8 cellular contexts compared by ENCODE assay signal in genomic region chr9:132240860-132241482, GRCh38.
DNase-seq lines count a peak whose midpoint lies in the region; ATAC-seq and TF ChIP-seq lines count a peak whose summit lies in the region.

No MANE protein-coding gene starts in this region.

- no peaks in the 10 kb centered on the region for H3K36me3 Mint-ChIP-seq in activated T-cell treated with anti-CD3 and anti-CD28 coated beads, Interleukin-2, amount 50 U/mL, for 4 hours (ENCODE audit: insufficient read depth)

- H3K9me3 ChIP-seq in esophagus muscularis mucosa: no peaks in the 10 kb centered on the region
- H3K9me3 ChIP-seq in mucosa of stomach (ENCODE audit: control insufficient read depth, low read length): no peaks in the 10 kb centered on the region

- no peaks in the 10 kb centered on the region for H3K79me2 ChIP-seq in KMS-11 (ENCODE audit: insufficient read depth, low read depth)

- TF ChIP-seq POLR2A in esophagus muscularis mucosa (IDR thresholded peaks at IDR 0.05; ENCODE audit: low read depth): no peak

- H3K27me3 ChIP-seq in KMS-11 (ENCODE audit: insufficient read depth, low read depth): peaks cover 59% of the 10 kb centered on the region
- H3K27me3 ChIP-seq in esophagus muscularis mucosa: peaks cover 0 to 21% (median 4%) of the 10 kb centered on the region in 4 donors
- peaks cover 40% of the 10 kb centered on the region for H3K27me3 ChIP-seq in mucosa of stomach (ENCODE audit: control insufficient read depth, insufficient read depth, low read length)

- H3K27ac ChIP-seq in KMS-11: no peak overlapping the region
- H3K27ac ChIP-seq in esophagus muscularis mucosa (replicated peaks in 1 of 4): peak overlapping the region; percentile 40 to 67 (median 56)

- H3K9me3 Mint-ChIP-seq in activated T-cell treated with anti-CD3 and anti-CD28 coated beads, Interleukin-2, amount 50 U/mL, for 4 hours: no peaks in the 10 kb centered on the region

- H2AFZ ChIP-seq in KMS-11 (ENCODE audit: low read depth): peak overlapping the region; percentile 95

- H3K36me3 ChIP-seq in KMS-11 (ENCODE audit: insufficient read depth) (no peaks in the 10 kb centered on the region), esophagus muscularis mucosa (no peaks in the 10 kb centered on the region), mucosa of stomach (ENCODE audit: control insufficient read depth, insufficient read depth, low read length) (no peaks in the 10 kb centered on the region)

- H3K4me3 ChIP-seq in KMS-11 (IDR thresholded peaks at IDR 0.05; ENCODE audit: insufficient read depth, low read depth, low read length): no peak overlapping the region
- peak overlapping the region; percentile 70 to 81 (median 76) for H3K4me3 ChIP-seq in esophagus muscularis mucosa
- peak overlapping the region; percentile 22 for H3K4me3 ChIP-seq in mucosa of stomach (ENCODE audit: low read length)

- H3K27me3 Mint-ChIP-seq in activated T-cell treated with anti-CD3 and anti-CD28 coated beads, Interleukin-2, amount 50 U/mL, for 4 hours (ENCODE audit: low read depth): peaks cover 6% of the 10 kb centered on the region

- TF ChIP-seq EP300 in esophagus muscularis mucosa (IDR thresholded peaks at IDR 0.05): no peak

- DNase-seq in D341Med (ENCODE audit: low spot score): peak; percentile 98
- DNase-seq in activated T-cell treated with anti-CD3 and anti-CD28 coated beads, Interleukin-2, amount 50 U/mL, for 4 hours: peak; percentile 100
- peak; percentile 100 for DNase-seq in esophagus muscularis mucosa (ENCODE audit: extremely low spot score)
- peak; percentile 98 for DNase-seq in stimulated activated CD8-positive, alpha-beta memory T cell treated with anti-CD3 and anti-CD28 coated beads, Interleukin-4, amount 100 ng/mL, for 24 hours (ENCODE audit: low read depth)

- H3K4me1 ChIP-seq in KMS-11 (ENCODE audit: low read depth, poor library complexity, severe bottlenecking): no peaks in the 10 kb centered on the region
- peaks cover 20 to 47% (median 42%) of the 10 kb centered on the region in 4 donors for H3K4me1 ChIP-seq in esophagus muscularis mucosa
- peaks cover 7% of the 10 kb centered on the region for H3K4me1 ChIP-seq in mucosa of stomach (ENCODE audit: control insufficient read depth, insufficient read depth, low read length)

- H3K9ac ChIP-seq in KMS-11 (peak overlapping the region; percentile 11; the same call in 1 of the 2 replicates), mucosa of stomach (ENCODE audit: low read length) (peak overlapping the region; percentile 13)

- H3K4me1 Mint-ChIP-seq in activated T-cell treated with anti-CD3 and anti-CD28 coated beads, Interleukin-2, amount 50 U/mL, for 4 hours (ENCODE audit: low read depth): peaks cover 8% of the 10 kb centered on the region

- peak; percentile 76 for ATAC-seq in GM21619 (IDR thresholded peaks at IDR 0.05; ENCODE audit: unreplicated experiment)
- peak; percentile 87 to 88 for ATAC-seq in activated T-cell treated with anti-CD3 and anti-CD28 coated beads, Interleukin-2, amount 50 U/mL, for 4 hours

- H3K4me3 Mint-ChIP-seq in activated T-cell treated with anti-CD3 and anti-CD28 coated beads, Interleukin-2, amount 50 U/mL, for 4 hours: peak overlapping the region; percentile 90

- H4K20me1 ChIP-seq in KMS-11 (ENCODE audit: insufficient read depth): no peaks in the 10 kb centered on the region

- peak overlapping the region; percentile 71 for H3K4me2 ChIP-seq in KMS-11

- 1% methylated on average over 25 of the region's 62 CpGs for WGBS in esophagus muscularis mucosa

- TF ChIP-seq CTCF in KMS-11 (conservative IDR thresholded peaks at IDR 0.05; ENCODE audit: low read depth, low read length) (no peak), esophagus muscularis mucosa (IDR thresholded peaks at IDR 0.05) (no peak)

- intact Hi-C loops in esophagus muscularis mucosa (cut with DNase I): no loop called here

TF ChIP-seq in PFSK-1, 5 proteins besides CTCF, POLR2A, EP300 and RAD21:
- TF ChIP-seq SIN3A (IDR thresholded peaks at IDR 0.05; ENCODE audit: borderline replicate concordance, insufficient read depth, low read length) (no peak), POLR2AphosphoS5 (IDR thresholded peaks at IDR 0.05; ENCODE audit: low read depth, low read length) (0 out of 2 replicates have a peak, but pooled peaks have one; percentile 29), TAF1 (IDR thresholded peaks at IDR 0.05; ENCODE audit: borderline replicate concordance, insufficient read depth, low read length) (no peak), REST (IDR thresholded peaks at IDR 0.05; ENCODE audit: insufficient read depth in 1 of 2, low read depth in 2 of 2, low read length in 2 of 2) (no peak)
TF ChIP-seq in PFSK-1: peak in this region for 1.
